Comparison of ENCODE assay signal across 22 cellular contexts in genomic region chr15:99110093-99110492, GRCh38. TPM values are rescaled to one million over a fixed set of nuclear protein-coding genes. Genes with fewer than 3 reads are reported as not detected.
A peak's percentile ranks its signal among the peaks of the same experiment; 100 is the strongest.
DNase-seq lines count a peak whose midpoint lies in the region; ATAC-seq, FAIRE-seq and TF ChIP-seq lines count a peak whose summit lies in the region.
"Had no signal": no experiment of that assay in that cellular context is flagged by ENCODE, and none has a peak within 500 bp of the region (broad histone marks: within the 10 kb centered on the region; RNA-seq: fewer than 3 reads in every experiment).

No MANE protein-coding gene starts in this region.

- no peaks in the 10 kb centered on the region for H3K9me3 ChIP-seq in astrocyte (ENCODE audit: insufficient read depth, low read depth, low read length)
- H3K9me3 ChIP-seq in mesenchymal stem cell (ENCODE audit: control insufficient read depth, low read length), result no peaks in the 10 kb centered on the region
- H3K9me3 ChIP-seq in stomach, result no peaks in the 10 kb centered on the region
- H3K9me3 ChIP-seq in tibial nerve, result no peaks in the 10 kb centered on the region
- H3K9me3 ChIP-seq: pancreas, thyroid gland had no signal

- H3K9ac ChIP-seq in astrocyte (ENCODE audit: low read length), result no peak overlapping the region
- peak overlapping the region; percentile 34 for H3K9ac ChIP-seq in mesenchymal stem cell (ENCODE audit: low read length)

- DNase-seq in CD14-positive monocyte (ENCODE audit: low spot score) (no peak), astrocyte (ENCODE audit: low read depth) (no peak), mesenchymal stem cell (no peak), stomach (no peak), NCI-H345 (lab: John Stamatoyannopoulos, UW) (no peak), tibial nerve (ENCODE audit: low spot score in 2 of 2) (no peak), activated gamma-delta T cell (lab: John Stamatoyannopoulos, UW) (no peak)
- DNase-seq: ACHN; activated CD4-positive, alpha-beta T cell treated with anti-CD3 and anti-CD28 coated beads for 1 hour; activated CD8-positive, alpha-beta T cell treated with anti-CD3 and anti-CD28 coated beads for 36 hours; activated naive CD8-positive, alpha-beta T cell treated with anti-CD3 and anti-CD28 coated beads, Interleukin-2, amount 10 ng/mL, durations not matched to agents 7 days and 5 days; GOT3; HFFc6; NCI-H146; pancreas; stimulated activated naive B cell treated with anti-CD40 and anti-IgM and Interleukin-4, amounts not matched to agents 10 μg/mL and 1 μg/mL and 100 μg/mL, for 72 hours; thyroid gland had no signal

- H3K36me3 Mint-ChIP-seq in CD14-positive monocyte (no peaks in the 10 kb centered on the region), astrocyte (ENCODE audit: low read depth, unreplicated experiment) (peaks cover 20% of the 10 kb centered on the region)
- H3K36me3 Mint-ChIP-seq: activated naive CD8-positive, alpha-beta T cell treated with anti-CD3 and anti-CD28 coated beads, Interleukin-2, amount 10 ng/mL, durations not matched to agents 7 days and 5 days; natural killer cell treated with Interleukin-12 subunit alpha and Interleukin-12 subunit beta and Interleukin-15 and Interleukin-18, amount 100 ng/mL, for 72 hours; stimulated activated naive B cell treated with anti-CD40 and anti-IgM and Interleukin-4, amounts not matched to agents 10 μg/mL and 1 μg/mL and 100 μg/mL, for 72 hours had no signal

- H3K4me1 ChIP-seq in astrocyte (ENCODE audit: insufficient read depth, low read length) (peaks cover 8% of the 10 kb centered on the region), mesenchymal stem cell (ENCODE audit: control insufficient read depth, insufficient read depth, low read depth, low read length) (peaks cover 16% of the 10 kb centered on the region), stomach (peaks cover 12 to 55% (median 33%) of the 10 kb centered on the region in 4 donors), tibial nerve (peaks cover 0 to 52% (median 3%) of the 10 kb centered on the region in 4 donors)
- H3K4me1 ChIP-seq: pancreas had no signal

- H2BK120ac ChIP-seq in mesenchymal stem cell (ENCODE audit: low read depth, low read length), result no peak overlapping the region

- no peak overlapping the region for H4K91ac ChIP-seq in mesenchymal stem cell (ENCODE audit: low read length)

- peaks cover 4% of the 10 kb centered on the region for H3K79me1 ChIP-seq in mesenchymal stem cell (replicated peaks; ENCODE audit: low read length, poor library complexity, severe bottlenecking)

- FAIRE-seq in astrocyte (lab: Jason Lieb, UNC), result no peak
- FAIRE-seq: pancreas had no signal

- no peaks in the 10 kb centered on the region for H3K79me2 ChIP-seq in astrocyte (ENCODE audit: insufficient read depth, low read length)

- H3K27ac ChIP-seq in astrocyte (ENCODE audit: low read depth, low read length) (no peak overlapping the region), mesenchymal stem cell (ENCODE audit: low read length, poor library complexity, severe bottlenecking) (no peak overlapping the region), stomach (peak overlapping the region in 4 of 5 donors; percentile 15 to 96 (median 86)), tibial nerve (peak overlapping the region in 2 of 4 donors; percentile 7 to 24)
- H3K27ac ChIP-seq: pancreas, RWPE1, SK-N-MC, thyroid gland had no signal

- H3K18ac ChIP-seq in mesenchymal stem cell (ENCODE audit: low read depth in 1 of 2, low read length in 2 of 2), result no peak overlapping the region

- H4K8ac ChIP-seq in mesenchymal stem cell (ENCODE audit: low read length), result no peak overlapping the region

- H3K36me3 ChIP-seq in astrocyte (ENCODE audit: insufficient read depth, low read length), result peaks cover 2% of the 10 kb centered on the region
- H3K36me3 ChIP-seq in mesenchymal stem cell (ENCODE audit: control insufficient read depth in 1 of 2, insufficient read depth in 2 of 2, low read depth in 1 of 2, low read length in 2 of 2), result peaks cover 0 to 7% of the 10 kb centered on the region in 2 experiments
- H3K36me3 ChIP-seq in stomach, result peaks cover 0 to 22% (median 3%) of the 10 kb centered on the region in 4 donors
- H3K36me3 ChIP-seq in tibial nerve, result peaks cover 0 to 17% (median 0%) of the 10 kb centered on the region in 3 donors
- H3K36me3 ChIP-seq: pancreas, thyroid gland had no signal

- intact Hi-C loops in CD14-positive monocyte (cut with micrococcal nuclease) (no loop called here), stomach (cut with DNase I; ENCODE audit: low total_unique reads) (no loop called here)

- H2AK5ac ChIP-seq in mesenchymal stem cell (ENCODE audit: low read length, severe bottlenecking), result no peak overlapping the region

- no peak overlapping the region for H2BK12ac ChIP-seq in mesenchymal stem cell (ENCODE audit: low read length in 2 of 2)

- WGBS in mesenchymal stem cell, result 94% methylated on average over 10 of the region's 12 CpGs
- WGBS in stomach, 5 donors, result 81 to 91% (median 87%) methylated on average over 12 of the region's 12 CpGs
- 86 to 88% methylated on average over 12 of the region's 12 CpGs for WGBS in tibial nerve, 2 donors

- no peak overlapping the region for H3K4ac ChIP-seq in mesenchymal stem cell (ENCODE audit: low read depth in 1 of 2, low read length in 2 of 2)

- H3K27me3 ChIP-seq in astrocyte (ENCODE audit: insufficient read depth, low read length), result no peaks in the 10 kb centered on the region
- H3K27me3 ChIP-seq in mesenchymal stem cell (ENCODE audit: control insufficient read depth in 1 of 2, insufficient read depth in 1 of 2, low read length in 2 of 2), result no peaks in the 10 kb centered on the region
- H3K27me3 ChIP-seq in stomach, result peaks cover 0 to 21% (median 20%) of the 10 kb centered on the region in 3 donors
- H3K27me3 ChIP-seq in tibial nerve, result no peaks in the 10 kb centered on the region
- H3K27me3 ChIP-seq: pancreas, thyroid gland had no signal

- H3K9me3 Mint-ChIP-seq in CD14-positive monocyte (peaks cover 0 to 13% (median 2%) of the 10 kb centered on the region in 7 donors), astrocyte (ENCODE audit: unreplicated experiment) (no peaks in the 10 kb centered on the region)
- H3K9me3 Mint-ChIP-seq: activated CD8-positive, alpha-beta T cell treated with anti-CD3 and anti-CD28 coated beads for 36 hours; activated naive CD8-positive, alpha-beta T cell treated with anti-CD3 and anti-CD28 coated beads, Interleukin-2, amount 10 ng/mL, durations not matched to agents 7 days and 5 days; activated T-helper 2 cell treated with anti-CD3 and anti-CD28 coated beads, Interferon-gamma antibody, Interleukin-2, Interleukin-4, amounts not matched to agents 10 μg/mL and 5 μg/mL and 100 μg/mL, durations not matched to agents 14 hours and 24 hours and 36 hours; HFFc6; natural killer cell treated with Interleukin-12 subunit alpha and Interleukin-12 subunit beta and Interleukin-15 and Interleukin-18, amount 100 ng/mL, for 72 hours; stimulated activated naive B cell treated with anti-CD40 and anti-IgM and Interleukin-4, amounts not matched to agents 10 μg/mL and 1 μg/mL and 100 μg/mL, for 72 hours had no signal

- no peak for ATAC-seq in HG03342 (IDR thresholded peaks at IDR 0.05; ENCODE audit: unreplicated experiment)
- ATAC-seq: activated CD8-positive, alpha-beta T cell treated with anti-CD3 and anti-CD28 coated beads for 36 hours; natural killer cell treated with Interleukin-12 subunit alpha and Interleukin-12 subunit beta and Interleukin-15 and Interleukin-18, amount 100 ng/mL, for 72 hours; pancreas; stimulated activated naive B cell treated with anti-CD40 and anti-IgM and Interleukin-4, amounts not matched to agents 10 μg/mL and 1 μg/mL and 100 μg/mL, for 72 hours had no signal

- TF ChIP-seq EP300 in stomach (IDR thresholded peaks at IDR 0.05) (no peak), tibial nerve (IDR thresholded peaks at IDR 0.05) (no peak)

- H3K27me3 Mint-ChIP-seq in CD14-positive monocyte (ENCODE audit: low read depth in 3 of 3) (peaks cover 30 to 32% (median 31%) of the 10 kb centered on the region in 3 donors), astrocyte (ENCODE audit: low read depth, unreplicated experiment) (peaks cover 9% of the 10 kb centered on the region)

- TF ChIP-seq CTCF in CD14-positive monocyte (IDR thresholded peaks at IDR 0.05) (no peak), astrocyte (IDR thresholded peaks at IDR 0.05; ENCODE audit: insufficient read depth, low read depth, low read length) (no peak), stomach (IDR thresholded peaks at IDR 0.05) (no peak), tibial nerve (IDR thresholded peaks at IDR 0.05) (no peak)

- TF ChIP-seq POLR2A in stomach (IDR thresholded peaks at IDR 0.05) (no peak), tibial nerve (IDR thresholded peaks at IDR 0.05) (no peak)

- H2BK5ac ChIP-seq in mesenchymal stem cell (ENCODE audit: low read depth, low read length, poor library complexity, severe bottlenecking), result no peak overlapping the region

- peak overlapping the region; percentile 7 to 45 for H3K4me3 Mint-ChIP-seq in CD14-positive monocyte
- H3K4me3 Mint-ChIP-seq in astrocyte (ENCODE audit: unreplicated experiment), result no peak overlapping the region
- H3K4me3 Mint-ChIP-seq: activated CD8-positive, alpha-beta T cell treated with anti-CD3 and anti-CD28 coated beads for 36 hours; activated naive CD8-positive, alpha-beta T cell treated with anti-CD3 and anti-CD28 coated beads, Interleukin-2, amount 10 ng/mL, durations not matched to agents 7 days and 5 days; HFFc6; natural killer cell treated with Interleukin-12 subunit alpha and Interleukin-12 subunit beta and Interleukin-15 and Interleukin-18, amount 100 ng/mL, for 72 hours; stimulated activated naive B cell treated with anti-CD40 and anti-IgM and Interleukin-4, amounts not matched to agents 10 μg/mL and 1 μg/mL and 100 μg/mL, for 72 hours had no signal

- H3K4me2 ChIP-seq in astrocyte (ENCODE audit: low read length) (no peak overlapping the region), mesenchymal stem cell (ENCODE audit: low read length, poor library complexity, severe bottlenecking) (no peak overlapping the region)

- H3K27ac Mint-ChIP-seq in CD14-positive monocyte, result no peak overlapping the region
- H3K27ac Mint-ChIP-seq in astrocyte (ENCODE audit: unreplicated experiment), result peak overlapping the region; percentile 75
- H3K27ac Mint-ChIP-seq: activated CD8-positive, alpha-beta T cell treated with anti-CD3 and anti-CD28 coated beads for 36 hours; activated naive CD8-positive, alpha-beta T cell treated with anti-CD3 and anti-CD28 coated beads, Interleukin-2, amount 10 ng/mL, durations not matched to agents 7 days and 5 days; activated T-helper 2 cell treated with anti-CD3 and anti-CD28 coated beads, Interferon-gamma antibody, Interleukin-2, Interleukin-4, amounts not matched to agents 10 μg/mL and 5 μg/mL and 100 μg/mL, durations not matched to agents 14 hours and 24 hours and 36 hours; HFFc6; natural killer cell treated with Interleukin-12 subunit alpha and Interleukin-12 subunit beta and Interleukin-15 and Interleukin-18, amount 100 ng/mL, for 72 hours; stimulated activated naive B cell treated with anti-CD40 and anti-IgM and Interleukin-4, amounts not matched to agents 10 μg/mL and 1 μg/mL and 100 μg/mL, for 72 hours had no signal

- H2AFZ ChIP-seq in astrocyte (ENCODE audit: low read depth, low read length) (no peak overlapping the region), mesenchymal stem cell (ENCODE audit: low read depth, low read length) (no peak overlapping the region)

- H3K23ac ChIP-seq in mesenchymal stem cell (ENCODE audit: low read length in 2 of 2), result no peak overlapping the region

- peaks cover 16% of the 10 kb centered on the region for H4K20me1 ChIP-seq in astrocyte (ENCODE audit: insufficient read depth, low read length)

- H2BK15ac ChIP-seq in mesenchymal stem cell (ENCODE audit: low read depth, poor library complexity, severe bottlenecking), result peak overlapping the region; percentile 44

- no peak overlapping the region for H3K4me3 ChIP-seq in astrocyte (ENCODE audit: insufficient read depth, low read depth, low read length)
- H3K4me3 ChIP-seq in mesenchymal stem cell (ENCODE audit: insufficient read depth in 1 of 2, low read depth in 1 of 2, low read length in 2 of 2), result no peak overlapping the region
- peak overlapping the region in 3 of 4 donors; percentile 64 to 69 (median 66) for H3K4me3 ChIP-seq in stomach
- no peak overlapping the region for H3K4me3 ChIP-seq in tibial nerve
- H3K4me3 ChIP-seq: pancreas, SK-N-MC, thyroid gland had no signal

- H3K4me1 Mint-ChIP-seq in CD14-positive monocyte (peaks cover 15% of the 10 kb centered on the region), astrocyte (ENCODE audit: low read depth, unreplicated experiment) (peaks cover 16% of the 10 kb centered on the region)

- H3K14ac ChIP-seq in mesenchymal stem cell (ENCODE audit: low read length in 2 of 2), result no peak overlapping the region

RNA-seq across cellular contexts. Expression of gene SYNM, which starts 5.2 kb away (rescaled TPM):
- polyA plus RNA-seq in CD14-positive monocyte (under 1 TPM in 1 of 2 donors, not detected in 1; 0.05 TPM), stomach (10 to 100 TPM in 1 of 3 donors, 1 to 10 TPM in 2; 4.0 to 88.7 (median 5.7) TPM)
- total RNA-seq in astrocyte (9.7 and 10.1 TPM in 2 replicates), stomach (100 to 1,000 TPM in 4 of 5 donors, 10 to 100 TPM in 1; 71.3 to 469 (median 235) TPM), tibial nerve (10 to 100 TPM; 26.4 to 47.0 (median 29.6) TPM)
- 6.0 TPM for polyA plus RNA-seq in mesenchymal stem cell (2013, experiment 1 of 2)
- polyA plus RNA-seq in mesenchymal stem cell (2013, experiment 2 of 2), result 5.7 TPM

Comparison
In these comparisons a context has a peak if more than half of its experiments do, and no peak if none do; other contexts are left out.
1. H3K27ac ChIP-seq: peak in stomach (4 of 5); none in astrocyte (single experiment) and mesenchymal stem cell (single experiment).
2. H3K4me3 ChIP-seq: peak in stomach (3 of 4); none in astrocyte (single experiment), mesenchymal stem cell (0 of 2) and tibial nerve (0 of 4).